21 cellular contexts compared by ENCODE assay signal in the genomic region with DNA sequence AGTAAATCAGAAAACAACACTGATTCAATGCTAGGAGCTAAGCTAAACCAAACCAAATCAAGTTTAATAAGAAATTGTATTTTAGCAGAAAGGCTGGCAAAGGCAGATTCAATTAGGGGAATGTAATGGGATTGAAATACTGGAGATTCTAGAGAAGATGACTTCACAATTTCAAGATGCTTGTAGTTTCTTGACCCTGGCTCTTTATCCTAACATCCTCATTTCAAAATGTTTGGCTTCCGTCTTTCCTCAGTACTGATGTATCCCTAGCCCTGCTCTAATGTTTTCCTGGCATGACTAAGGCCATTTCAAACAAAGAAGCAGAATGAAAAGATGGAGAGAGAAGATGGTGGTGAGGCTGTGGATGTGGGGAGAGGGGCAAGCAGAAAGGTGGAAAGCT. TPM values are rescaled to one million over a fixed set of nuclear protein-coding genes. Genes with fewer than 3 reads are reported as not detected.
A peak's percentile ranks its signal among the peaks of the same experiment; 100 is the strongest.
DNase-seq lines count a peak whose midpoint lies in the region; ATAC-seq and TF ChIP-seq lines count a peak whose summit lies in the region.
"Had no signal": no experiment of that assay in that cellular context is flagged by ENCODE, and none has a peak within 500 bp of the region (broad histone marks: within the 10 kb centered on the region; RNA-seq: fewer than 3 reads in every experiment).

No MANE protein-coding gene starts in this region.

- no peak overlapping the region for H3K4me2 ChIP-seq in fibroblast of lung (ENCODE audit: extremely low read depth, insufficient read depth, low read length)
- H3K4me2 ChIP-seq: A549 had no signal

- peaks cover 15% of the 10 kb centered on the region for H3K4me1 Mint-ChIP-seq in type B pancreatic cell (ENCODE audit: unreplicated experiment)
- peaks cover 8% of the 10 kb centered on the region for H3K4me1 Mint-ChIP-seq in stimulated activated naive CD8-positive, alpha-beta T cell treated with anti-CD3 and anti-CD28 coated beads, Interleukin-15, amount 100 ng/mL, for 72 hours

- no peak for ATAC-seq in Right ventricle myocardium inferior
- ATAC-seq in SK-N-SH treated with all-trans-retinoic acid at 6 μM for 48 hours: peak; percentile 44
- no peak for ATAC-seq in stimulated activated naive CD8-positive, alpha-beta T cell treated with anti-CD3 and anti-CD28 coated beads, Interleukin-15, amount 100 ng/mL, for 72 hours
- no peak for ATAC-seq in omental fat pad (ENCODE audit: low FRiP score)
- ATAC-seq: A549; activated CD4-positive, CD25-positive, alpha-beta regulatory T cell treated with anti-CD3 and anti-CD28 coated beads, Interleukin-2, amount 50 U/mL, for 24 hours; PC-3; right cardiac atrium had no signal

- peaks cover 35% of the 10 kb centered on the region for H3K27me3 ChIP-seq in left ventricle myocardium inferior (ENCODE audit: low read depth)
- H3K27me3 ChIP-seq in fibroblast of lung (ENCODE audit: control insufficient read depth, insufficient read depth, low read length): no peaks in the 10 kb centered on the region

- H3K4me3 ChIP-seq in left ventricle myocardium inferior (no peak overlapping the region), fibroblast of lung (replicated peaks in 1 of 4; ENCODE audit: control extremely low read depth in 1 of 4, insufficient read depth in 1 of 4, low read depth in 3 of 4, low read length in 4 of 4) (no peak overlapping the region)
- H3K4me3 ChIP-seq: A549 had no signal

- TF ChIP-seq CTCF in left ventricle myocardium inferior (IDR thresholded peaks at IDR 0.05; ENCODE audit: borderline replicate concordance) (no peak), fibroblast of lung (conservative IDR thresholded peaks at IDR 0.05 in 1 of 2, IDR thresholded peaks at IDR 0.05 in 1 of 2; ENCODE audit: low read depth in 1 of 2, low read length in 2 of 2) (no peak), type B pancreatic cell (conservative IDR thresholded peaks at IDR 0.05) (no peak), omental fat pad (IDR thresholded peaks at IDR 0.05) (no peak)

- H3K9ac ChIP-seq in fibroblast of lung (ENCODE audit: insufficient read depth, low read length): peak overlapping the region; percentile 16

- no peak overlapping the region for H3K27ac Mint-ChIP-seq in type B pancreatic cell
- H3K27ac Mint-ChIP-seq in stimulated activated naive CD8-positive, alpha-beta T cell treated with anti-CD3 and anti-CD28 coated beads, Interleukin-15, amount 100 ng/mL, for 72 hours: peak overlapping the region in 1 of 2 donors; percentile 2
- H3K27ac Mint-ChIP-seq: activated naive CD4-positive, alpha-beta T cell treated with anti-CD3 and anti-CD28 coated beads, Interleukin-2, amount 50 U/mL, for 24 hours; H9; nephron; T-helper 1 cell treated with Interleukin-12 subunit alpha and Interleukin-12 subunit beta and Interleukin-4 antibody, amounts not matched to agents 30 μg/mL and 1 μg/mL, for 36 hours had no signal

- no peaks in the 10 kb centered on the region for H3K9me3 Mint-ChIP-seq in type B pancreatic cell
- no peaks in the 10 kb centered on the region for H3K9me3 Mint-ChIP-seq in stimulated activated naive CD8-positive, alpha-beta T cell treated with anti-CD3 and anti-CD28 coated beads, Interleukin-15, amount 100 ng/mL, for 72 hours
- H3K9me3 Mint-ChIP-seq: activated naive CD4-positive, alpha-beta T cell treated with anti-CD3 and anti-CD28 coated beads, Interleukin-2, amount 50 U/mL, for 24 hours; H9; nephron; T-helper 1 cell treated with Interleukin-12 subunit alpha and Interleukin-12 subunit beta and Interleukin-4 antibody, amounts not matched to agents 30 μg/mL and 1 μg/mL, for 36 hours had no signal

- peak overlapping the region; percentile 50 for H3K27ac ChIP-seq in left ventricle myocardium inferior (replicated peaks)
- H3K27ac ChIP-seq in fibroblast of lung (ENCODE audit: insufficient read depth, low read length): peak overlapping the region; percentile 51
- H3K27ac ChIP-seq: A549 had no signal

- H3K27me3 Mint-ChIP-seq in type B pancreatic cell: peaks cover 28% of the 10 kb centered on the region
- H3K27me3 Mint-ChIP-seq in stimulated activated naive CD8-positive, alpha-beta T cell treated with anti-CD3 and anti-CD28 coated beads, Interleukin-15, amount 100 ng/mL, for 72 hours: peaks cover 79% of the 10 kb centered on the region

- H3K36me3 ChIP-seq in left ventricle myocardium inferior (no peaks in the 10 kb centered on the region), fibroblast of lung (ENCODE audit: control insufficient read depth, insufficient read depth, low read length) (no peaks in the 10 kb centered on the region)

- H3K4me3 Mint-ChIP-seq in type B pancreatic cell: peak overlapping the region; percentile 17
- H3K4me3 Mint-ChIP-seq in stimulated activated naive CD8-positive, alpha-beta T cell treated with anti-CD3 and anti-CD28 coated beads, Interleukin-15, amount 100 ng/mL, for 72 hours: no peak overlapping the region
- H3K4me3 Mint-ChIP-seq: activated naive CD4-positive, alpha-beta T cell treated with anti-CD3 and anti-CD28 coated beads, Interleukin-2, amount 50 U/mL, for 24 hours; H9; nephron; T-helper 1 cell treated with Interleukin-12 subunit alpha and Interleukin-12 subunit beta and Interleukin-4 antibody, amounts not matched to agents 30 μg/mL and 1 μg/mL, for 36 hours had no signal

- peaks cover 30% of the 10 kb centered on the region for H3K4me1 ChIP-seq in left ventricle myocardium inferior
- H3K4me1 ChIP-seq in fibroblast of lung (ENCODE audit: control insufficient read depth, extremely low read depth, insufficient read depth, low read length): peaks cover 8% of the 10 kb centered on the region

- intact Hi-C loops in left ventricle myocardium inferior (cut with micrococcal nuclease): no loop called here
- intact Hi-C loops in Right ventricle myocardium inferior (cut with DNase I): no loop called here

- H2AFZ ChIP-seq in fibroblast of lung (ENCODE audit: low read length): no peak overlapping the region

- DNase-seq in left ventricle myocardium inferior (no peak), Right ventricle myocardium inferior (ENCODE audit: missing footprints) (no peak), fibroblast of lung (ENCODE audit: low read depth in 2 of 2) (peak; percentile 87 to 94), type B pancreatic cell (ENCODE audit: extremely low spot score, unreplicated experiment) (no peak), Ammon's horn (ENCODE audit: low spot score) (no peak), omental fat pad (ENCODE audit: low spot score) (no peak)
- no peak for DNase-seq in stimulated activated naive CD8-positive, alpha-beta T cell treated with anti-CD3 and anti-CD28 coated beads, Interleukin-15, amount 100 ng/mL, for 72 hours
- DNase-seq: activated CD8-positive, alpha-beta memory T cell treated with anti-CD3 and anti-CD28 coated beads, Interleukin-2, amount 50 U/mL, for 48 hours; cerebellar nuclear complex; H9; KG1; NCI-H1417 treated with DMSO at 0.1 percent for 48 hours; PC-3; right cardiac atrium; stimulated activated CD4-positive, alpha-beta T cell treated with anti-CD3 and anti-CD28 coated beads, Interleukin-4, amount 100 ng/mL, for 24 hours had no signal

- H4K20me1 ChIP-seq in fibroblast of lung (ENCODE audit: control insufficient read depth, extremely low read depth, insufficient read depth, low read length): no peaks in the 10 kb centered on the region

- no peaks in the 10 kb centered on the region for H3K36me3 Mint-ChIP-seq in type B pancreatic cell
- H3K36me3 Mint-ChIP-seq: activated naive CD4-positive, alpha-beta T cell treated with anti-CD3 and anti-CD28 coated beads, Interleukin-2, amount 50 U/mL, for 24 hours had no signal

- no peaks in the 10 kb centered on the region for H3K9me3 ChIP-seq in left ventricle myocardium inferior (replicated peaks)
- H3K9me3 ChIP-seq in fibroblast of lung (ENCODE audit: control insufficient read depth, insufficient read depth, low read depth, low read length): no peaks in the 10 kb centered on the region
- H3K9me3 ChIP-seq: A549 had no signal

- no peaks in the 10 kb centered on the region for H3K79me2 ChIP-seq in fibroblast of lung (ENCODE audit: control insufficient read depth, insufficient read depth, low read length)

TF ChIP-seq in SK-N-SH treated with all-trans-retinoic acid at 6 μM for 48 hours, 23 proteins besides CTCF, POLR2A, EP300 and RAD21 (continues in another document):
- TF ChIP-seq, protein P1, sequence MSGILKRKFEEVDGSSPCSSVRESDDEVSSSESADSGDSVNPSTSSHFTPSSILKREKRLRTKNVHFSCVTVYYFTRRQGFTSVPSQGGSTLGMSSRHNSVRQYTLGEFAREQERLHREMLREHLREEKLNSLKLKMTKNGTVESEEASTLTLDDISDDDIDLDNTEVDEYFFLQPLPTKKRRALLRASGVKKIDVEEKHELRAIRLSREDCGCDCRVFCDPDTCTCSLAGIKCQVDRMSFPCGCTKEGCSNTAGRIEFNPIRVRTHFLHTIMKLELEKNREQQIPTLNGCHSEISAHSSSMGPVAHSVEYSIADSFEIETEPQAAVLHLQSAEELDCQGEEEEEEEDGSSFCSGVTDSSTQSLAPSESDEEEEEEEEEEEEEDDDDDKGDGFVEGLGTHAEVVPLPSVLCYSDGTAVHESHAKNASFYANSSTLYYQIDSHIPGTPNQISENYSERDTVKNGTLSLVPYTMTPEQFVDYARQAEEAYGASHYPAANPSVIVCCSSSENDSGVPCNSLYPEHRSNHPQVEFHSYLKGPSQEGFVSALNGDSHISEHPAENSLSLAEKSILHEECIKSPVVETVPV (CRISPR knock-in tag; IDR thresholded peaks at IDR 0.05): no peak
- no peak for TF ChIP-seq ARNTL (CRISPR knock-in tag; IDR thresholded peaks at IDR 0.05; ENCODE audit: borderline replicate concordance, low read depth)
- TF ChIP-seq ISL1 (CRISPR knock-in tag; IDR thresholded peaks at IDR 0.05): peak; percentile 46
- TF ChIP-seq POU6F1 (CRISPR knock-in tag; IDR thresholded peaks at IDR 0.05; ENCODE audit: borderline replicate concordance, low read depth): no peak
- TF ChIP-seq OSR1 (CRISPR knock-in tag; IDR thresholded peaks at IDR 0.05): no peak

RNA-seq across cellular contexts. Expression of gene JCAD, which starts 2.7 kb away (rescaled TPM):
- total RNA-seq in left ventricle myocardium inferior (23.5 TPM), Right ventricle myocardium inferior (25.6 TPM), fibroblast of lung (25.9 and 27.1 TPM in 2 replicates), type B pancreatic cell (ENCODE audit: low replicate concordance) (11.0 and 31.0 TPM in 2 replicates), omental fat pad (10 to 100 TPM; 14.6 to 71.4 (median 19.7) TPM)
- polyA plus RNA-seq in fibroblast of lung: 3.3 and 8.3 TPM in 2 replicates
- 5.1 and 9.2 TPM in 2 replicates for polyA plus RNA-seq in fibroblast of lung (2012)
- polyA minus RNA-seq in fibroblast of lung (ENCODE audit: low replicate concordance): 4.8 and 11.0 TPM in 2 replicates

Comparison
In these comparisons a context has a peak if more than half of its experiments do, and no peak if none do; other contexts are left out.
1. DNase-seq: peak in fibroblast of lung (2 of 2); none in left ventricle myocardium inferior (single experiment), Right ventricle myocardium inferior (single experiment), type B pancreatic cell (single experiment), Ammon's horn (single experiment), stimulated activated naive CD8-positive, alpha-beta T cell treated with anti-CD3 and anti-CD28 coated beads, Interleukin-15, amount 100 ng/mL, for 72 hours (0 of 2) and omental fat pad (single experiment).